8 cellular contexts compared by ENCODE assay signal in genomic region chr18:75244336-75244735, GRCh38. TPM values are rescaled to one million over a fixed set of nuclear protein-coding genes. Genes with fewer than 3 reads are reported as not detected.
DNase-seq lines count a peak whose midpoint lies in the region; ATAC-seq, FAIRE-seq and TF ChIP-seq lines count a peak whose summit lies in the region.

No MANE protein-coding gene starts in this region.

- H3K79me1 ChIP-seq in neuronal stem cell (ENCODE audit: low read depth, low read length), result no peaks in the 10 kb centered on the region

- H3K27ac ChIP-seq in OCI-LY3 (ENCODE audit: low read length) (no peak overlapping the region), endothelial cell of umbilical vein (ENCODE audit: insufficient read depth, low read depth, low read length) (no peak overlapping the region), neuronal stem cell (replicated peaks; ENCODE audit: low read length) (no peak overlapping the region)

- dilution Hi-C loops in endothelial cell of umbilical vein (cut with MboI; ENCODE audit: extremely low pct_ligation_motif_present, low sequenced_read_pairs), result no loop called here

- H3K27me3 ChIP-seq in OCI-LY3 (ENCODE audit: low read depth, low read length) (no peaks in the 10 kb centered on the region), endothelial cell of umbilical vein (ENCODE audit: control insufficient read depth in 2 of 2, insufficient read depth in 2 of 2, low read length in 2 of 2) (no peaks in the 10 kb centered on the region), neuronal stem cell (ENCODE audit: control insufficient read depth in 3 of 3, insufficient read depth in 3 of 3, low read depth in 1 of 3, low read length in 3 of 3) (no peaks in the 10 kb centered on the region)

- WGBS in neuronal stem cell (ENCODE audit: extremely low coverage in 2 of 2, insufficient read length in 2 of 2, insufficient replicate concordance in 1 of 2), 2 donors, result no CpG with 5 or more reads among the region's 11 CpGs

- ATAC-seq in HG02623 (IDR thresholded peaks at IDR 0.05; ENCODE audit: unreplicated experiment), result no peak

- BruUV-seq in endothelial cell of umbilical vein (replicated peaks; lab: Mats Ljungman, UMichigan), result no TSS peak

- H3K4ac ChIP-seq in neuronal stem cell (ENCODE audit: low read length), result no peak overlapping the region

- no peak overlapping the region for H2AK5ac ChIP-seq in neuronal stem cell (ENCODE audit: low read depth, low read length)

- peak; percentile 11 for DNase-seq in NCI-H748 (lab: John Stamatoyannopoulos, UW; ENCODE audit: unreplicated experiment)
- no peak for DNase-seq in NCI-H748 treated with DMSO at 0.1 percent for 48 hours (lab: John Stamatoyannopoulos, UW)
- DNase-seq in endothelial cell of umbilical vein (ENCODE audit: low read depth, low spot score), result no peak
- no peak for DNase-seq in retinal pigment epithelial cell (ENCODE audit: low read depth)
- no peak for DNase-seq in NCI-H1105 treated with DMSO at 0.1 percent for 48 hours (lab: John Stamatoyannopoulos, UW)
- DNase-seq in neuronal stem cell (ENCODE audit: low spot score), result no peak

- TF ChIP-seq CTCF in OCI-LY3 (IDR thresholded peaks at IDR 0.05; ENCODE audit: low read depth, low read length) (peak; percentile 50), endothelial cell of umbilical vein (IDR thresholded peaks at IDR 0.05; ENCODE audit: extremely low read depth in 1 of 2, insufficient read depth in 1 of 2, low read depth in 1 of 2, low read length in 2 of 2) (peak; percentile 6 to 15), retinal pigment epithelial cell (conservative IDR thresholded peaks at IDR 0.05; ENCODE audit: low read depth, low read length) (peak; percentile 46)

- no peak overlapping the region for H3K4me2 ChIP-seq in OCI-LY3 (ENCODE audit: low read length)
- H3K4me2 ChIP-seq in endothelial cell of umbilical vein (ENCODE audit: insufficient read depth, low read length), result no peak overlapping the region
- H3K4me2 ChIP-seq in neuronal stem cell (ENCODE audit: insufficient read depth, low read length, poor library complexity, severe bottlenecking), result no peak overlapping the region

- peaks cover 33% of the 10 kb centered on the region for H3K4me1 ChIP-seq in OCI-LY3 (ENCODE audit: low read length)
- peaks cover 17% of the 10 kb centered on the region for H3K4me1 ChIP-seq in endothelial cell of umbilical vein (ENCODE audit: control insufficient read depth, extremely low read depth, insufficient read depth, low read length)
- H3K4me1 ChIP-seq in neuronal stem cell (ENCODE audit: control insufficient read depth in 2 of 2, insufficient read depth in 1 of 2, low read depth in 1 of 2, low read length in 2 of 2), result no peaks in the 10 kb centered on the region

- H3K79me2 ChIP-seq in OCI-LY3 (ENCODE audit: low read length) (peaks cover 100% of the 10 kb centered on the region), endothelial cell of umbilical vein (ENCODE audit: control insufficient read depth, insufficient read depth, low read length) (peaks cover 12% of the 10 kb centered on the region)

- no peak for TF ChIP-seq POLR2A in endothelial cell of umbilical vein (IDR thresholded peaks at IDR 0.05; ENCODE audit: low read depth, low read length)

- CTCF ChIA-PET in endothelial cell of umbilical vein (lab: Charles Lee), result interaction anchor here (1.6 kb wide), 1 partner anchor 592 kb away, joined by 6 read pairs; no protein-coding TSS in a partner anchor

- H4K20me1 ChIP-seq in OCI-LY3 (ENCODE audit: insufficient read depth, low read length) (peaks cover 43% of the 10 kb centered on the region), endothelial cell of umbilical vein (replicated peaks; ENCODE audit: control insufficient read depth, extremely low read depth, insufficient read depth, low read length) (no peaks in the 10 kb centered on the region)

- no peak overlapping the region for H3K9ac ChIP-seq in OCI-LY3 (ENCODE audit: low read length)
- H3K9ac ChIP-seq in endothelial cell of umbilical vein (replicated peaks; ENCODE audit: extremely low read depth, insufficient read depth, low read length), result no peak overlapping the region
- no peak overlapping the region for H3K9ac ChIP-seq in neuronal stem cell (ENCODE audit: low read depth, low read length, poor library complexity)

- no peak overlapping the region for H2BK12ac ChIP-seq in neuronal stem cell (ENCODE audit: low read length)

- no peak for FAIRE-seq in endothelial cell of umbilical vein (lab: Jason Lieb, UNC)

- H3K9me1 ChIP-seq in endothelial cell of umbilical vein (replicated peaks; ENCODE audit: control insufficient read depth, extremely low read depth, insufficient read depth, low read length), result no peaks in the 10 kb centered on the region

- no peak overlapping the region for H3K14ac ChIP-seq in neuronal stem cell (ENCODE audit: low read length)

- no peak overlapping the region for H2BK15ac ChIP-seq in neuronal stem cell (ENCODE audit: low read length)

- no peak overlapping the region for H2BK120ac ChIP-seq in neuronal stem cell (ENCODE audit: low read depth, low read length)

- H2BK5ac ChIP-seq in neuronal stem cell (ENCODE audit: low read length), result no peak overlapping the region

- H3K9me3 ChIP-seq in OCI-LY3 (ENCODE audit: insufficient read depth, low read length), result no peaks in the 10 kb centered on the region
- H3K9me3 ChIP-seq in endothelial cell of umbilical vein (replicated peaks; ENCODE audit: control insufficient read depth, insufficient read depth, low read length), result no peaks in the 10 kb centered on the region
- H3K9me3 ChIP-seq in neuronal stem cell (replicated peaks in 1 of 2; ENCODE audit: control insufficient read depth in 2 of 2, insufficient read depth in 1 of 2, low read depth in 1 of 2, low read length in 2 of 2), result peaks cover 0 to 3% of the 10 kb centered on the region in 2 donors

- no peak overlapping the region for H4K91ac ChIP-seq in neuronal stem cell (ENCODE audit: low read depth, low read length, poor library complexity)

- H2AFZ ChIP-seq in OCI-LY3 (ENCODE audit: low read depth, low read length), result no peak overlapping the region
- no peak overlapping the region for H2AFZ ChIP-seq in endothelial cell of umbilical vein (ENCODE audit: low read depth, low read length)
- H2AFZ ChIP-seq in neuronal stem cell (ENCODE audit: low read length), result no peak overlapping the region

- no peak overlapping the region for H4K8ac ChIP-seq in neuronal stem cell (ENCODE audit: low read depth, low read length)

- peaks cover 30% of the 10 kb centered on the region for H3K36me3 ChIP-seq in OCI-LY3 (replicated peaks; ENCODE audit: low read depth, low read length)
- H3K36me3 ChIP-seq in endothelial cell of umbilical vein (ENCODE audit: control insufficient read depth in 2 of 2, extremely low read depth in 1 of 2, insufficient read depth in 2 of 2, low read length in 2 of 2), result no peaks in the 10 kb centered on the region
- no peaks in the 10 kb centered on the region for H3K36me3 ChIP-seq in neuronal stem cell (replicated peaks in 1 of 2; ENCODE audit: control insufficient read depth in 2 of 2, insufficient read depth in 2 of 2, low read length in 2 of 2)

- H3K4me3 ChIP-seq in OCI-LY3 (ENCODE audit: low read length) (no peak overlapping the region), endothelial cell of umbilical vein (replicated peaks in 1 of 3; ENCODE audit: insufficient read depth in 1 of 3, low read depth in 1 of 3, low read length in 3 of 3) (no peak overlapping the region), retinal pigment epithelial cell (ENCODE audit: low read length) (no peak overlapping the region), neuronal stem cell (ENCODE audit: low read length in 2 of 2) (no peak overlapping the region)

- no peak overlapping the region for H3K18ac ChIP-seq in neuronal stem cell (ENCODE audit: low read length)

- intact Hi-C loops in endothelial cell of umbilical vein (cut with micrococcal nuclease), result no loop called here

- no peak overlapping the region for H3K23ac ChIP-seq in neuronal stem cell (ENCODE audit: low read depth, low read length, poor library complexity)

- POLR2A ChIA-PET in endothelial cell of umbilical vein (lab: Charles Lee), result no interaction called here

TF ChIP-seq in endothelial cell of umbilical vein, 7 proteins besides CTCF, POLR2A, EP300 and RAD21 (continues in another document):
- no peak for TF ChIP-seq FOS (IDR thresholded peaks at IDR 0.05; ENCODE audit: borderline replicate concordance, insufficient read depth, low read length)
- TF ChIP-seq GATA2 (IDR thresholded peaks at IDR 0.05; ENCODE audit: insufficient read depth, insufficient read length, low read depth, low read length), result no peak
- TF ChIP-seq MAX (IDR thresholded peaks at IDR 0.05; ENCODE audit: insufficient read depth, insufficient read length), result no peak
- TF ChIP-seq EZH2 (IDR thresholded peaks at IDR 0.05; ENCODE audit: borderline replicate concordance, low read depth, low read length, severe bottlenecking), result no peak
- no peak for TF ChIP-seq JUN (IDR thresholded peaks at IDR 0.05; ENCODE audit: borderline replicate concordance, insufficient read depth, insufficient read length, low read depth)
- TF ChIP-seq MYC (IDR thresholded peaks at IDR 0.05; ENCODE audit: low read depth, low read length), result no peak

RNA-seq across cellular contexts. Expression of gene TSHZ1, which starts 33.7 kb away (rescaled TPM):
- 10.2 and 11.4 TPM in 2 replicates for total RNA-seq in endothelial cell of umbilical vein
- 3.7 and 4.2 TPM in 2 replicates for polyA plus RNA-seq in endothelial cell of umbilical vein
- 4.4 and 4.6 TPM in 2 replicates for polyA plus RNA-seq in endothelial cell of umbilical vein (2011; cell fraction: cytosol; rRNA removed)
- 5.1 TPM in 2 replicates for polyA plus RNA-seq in endothelial cell of umbilical vein (2011; cell fraction: nucleus; rRNA removed)
- polyA plus RNA-seq in endothelial cell of umbilical vein (2012), result 6.3 and 7.3 TPM in 2 replicates
- 5.9 and 6.0 TPM in 2 replicates for polyA minus RNA-seq in endothelial cell of umbilical vein
- polyA minus RNA-seq in endothelial cell of umbilical vein (2011; cell fraction: cytosol; rRNA and poly(A)+ RNA removed), result 6.5 TPM
- polyA minus RNA-seq in endothelial cell of umbilical vein (2011; cell fraction: nucleus; rRNA and poly(A)+ RNA removed), result 4.7 and 6.0 TPM in 2 replicates
- 1.0 TPM for polyA plus RNA-seq in neuronal stem cell (2013, experiment 1 of 2)
- polyA plus RNA-seq in neuronal stem cell (2013, experiment 2 of 2), result 0.96 TPM

RNA-seq across cellular contexts. Expression of gene PTGR3, which starts 35.4 kb away (rescaled TPM):
- total RNA-seq in endothelial cell of umbilical vein, result 18.3 and 21.9 TPM in 2 replicates
- 10.0 and 13.9 TPM in 2 replicates for polyA plus RNA-seq in endothelial cell of umbilical vein
- 13.9 and 14.1 TPM in 2 replicates for polyA plus RNA-seq in endothelial cell of umbilical vein (2011; cell fraction: cytosol; rRNA removed)
- 37.1 and 46.1 TPM in 2 replicates for polyA plus RNA-seq in endothelial cell of umbilical vein (2011; cell fraction: nucleus; rRNA removed)
- polyA plus RNA-seq in endothelial cell of umbilical vein (2012), result 15.8 and 20.0 TPM in 2 replicates
- 27.0 and 27.8 TPM in 2 replicates for polyA minus RNA-seq in endothelial cell of umbilical vein
- polyA minus RNA-seq in endothelial cell of umbilical vein (2011; cell fraction: cytosol; rRNA and poly(A)+ RNA removed), result 19.0 TPM
- 16.1 and 17.8 TPM in 2 replicates for polyA minus RNA-seq in endothelial cell of umbilical vein (2011; cell fraction: nucleus; rRNA and poly(A)+ RNA removed)
- polyA plus RNA-seq in neuronal stem cell (2013, experiment 1 of 2), result 7.2 TPM
- 7.1 TPM for polyA plus RNA-seq in neuronal stem cell (2013, experiment 2 of 2)
